8 cellular contexts compared by ENCODE assay signal in genomic region chr2:128178650-128179460, GRCh38.
DNase-seq lines count a peak whose midpoint lies in the region; ATAC-seq and TF ChIP-seq lines count a peak whose summit lies in the region.

No MANE protein-coding gene starts in this region.

- peaks cover 93% of the 10 kb centered on the region for H3K36me3 ChIP-seq in CD4-positive, CD25-positive, alpha-beta regulatory T cell (ENCODE audit: control insufficient read depth, insufficient read depth, low read length)
- H3K36me3 ChIP-seq in neural cell (ENCODE audit: insufficient read depth, low read length), result peaks cover 4% of the 10 kb centered on the region
- H3K36me3 ChIP-seq in uterus, result no peaks in the 10 kb centered on the region

- H3K9me2 ChIP-seq in neural cell (ENCODE audit: insufficient read depth, low read length), result no peaks in the 10 kb centered on the region

- no peaks in the 10 kb centered on the region for H3K4me1 Mint-ChIP-seq in CD4-positive, CD25-positive, alpha-beta regulatory T cell

- no peak for TF ChIP-seq POLR2A in uterus (IDR thresholded peaks at IDR 0.05)

- no peaks in the 10 kb centered on the region for H3K27me3 ChIP-seq in CD4-positive, CD25-positive, alpha-beta regulatory T cell (ENCODE audit: control insufficient read depth, insufficient read depth, low read length)
- H3K27me3 ChIP-seq in neural cell (ENCODE audit: insufficient read depth, low read depth, low read length), result no peaks in the 10 kb centered on the region
- H3K27me3 ChIP-seq in uterus, result no peaks in the 10 kb centered on the region

- H3K9me3 Mint-ChIP-seq in CD4-positive, CD25-positive, alpha-beta regulatory T cell, result no peaks in the 10 kb centered on the region

- H3K27ac ChIP-seq in CD4-positive, CD25-positive, alpha-beta regulatory T cell (ENCODE audit: insufficient read depth, low read length, poor library complexity, severe bottlenecking), result no peak overlapping the region
- no peak overlapping the region for H3K27ac ChIP-seq in neural cell (ENCODE audit: low read length)
- no peak overlapping the region for H3K27ac ChIP-seq in uterus

- H3F3A ChIP-seq in neural cell (ENCODE audit: insufficient read depth, low read length, poor library complexity, severe bottlenecking), result no peaks in the 10 kb centered on the region

- no peak overlapping the region for H3K4me2 ChIP-seq in neural cell (ENCODE audit: low read length)

- peak overlapping the region; percentile 12 to 33 (median 26) for H3K27ac Mint-ChIP-seq in CD4-positive, CD25-positive, alpha-beta regulatory T cell

- H2AFZ ChIP-seq in neural cell (ENCODE audit: low read depth, low read length), result no peak overlapping the region

- H3K4me3 Mint-ChIP-seq in CD4-positive, CD25-positive, alpha-beta regulatory T cell, result no peak overlapping the region

- H3K9me3 ChIP-seq in CD4-positive, CD25-positive, alpha-beta regulatory T cell (ENCODE audit: control insufficient read depth in 2 of 2, low read length in 2 of 2), result no peaks in the 10 kb centered on the region
- H3K9me3 ChIP-seq in neural cell (ENCODE audit: low read length), result no peaks in the 10 kb centered on the region
- no peaks in the 10 kb centered on the region for H3K9me3 ChIP-seq in uterus

- no peaks in the 10 kb centered on the region for H3K27me3 Mint-ChIP-seq in CD4-positive, CD25-positive, alpha-beta regulatory T cell

- peak; percentile 94 for TF ChIP-seq CTCF in fibroblast of mammary gland (conservative IDR thresholded peaks at IDR 0.05; ENCODE audit: control insufficient read depth, insufficient read depth, low read depth, low read length)
- TF ChIP-seq CTCF in neural cell (IDR thresholded peaks at IDR 0.05; ENCODE audit: poor library complexity, severe bottlenecking), result peak; percentile 75
- TF ChIP-seq CTCF in uterus (IDR thresholded peaks at IDR 0.05), result peak; percentile 31 to 48 (median 40)
- peak in 1 of 3 donors; percentile 6 for TF ChIP-seq CTCF in omental fat pad (IDR thresholded peaks at IDR 0.05)

- no peaks in the 10 kb centered on the region for H3K79me2 ChIP-seq in neural cell (replicated peaks; ENCODE audit: insufficient read depth, low read length)

- no peaks in the 10 kb centered on the region for H3K4me1 ChIP-seq in CD4-positive, CD25-positive, alpha-beta regulatory T cell (ENCODE audit: control insufficient read depth, insufficient read depth, low read length, poor library complexity, severe bottlenecking)
- H3K4me1 ChIP-seq in uterus, result no peaks in the 10 kb centered on the region

- peaks cover 77% of the 10 kb centered on the region for H3K36me3 Mint-ChIP-seq in CD4-positive, CD25-positive, alpha-beta regulatory T cell

- peak; percentile 45 to 72 for ATAC-seq in CD4-positive, CD25-positive, alpha-beta regulatory T cell (ENCODE audit: low read depth in 2 of 2)
- peak; percentile 62 for ATAC-seq in GM21367 (IDR thresholded peaks at IDR 0.05; ENCODE audit: unreplicated experiment)
- ATAC-seq in omental fat pad (ENCODE audit: low FRiP score), result no peak

- H3K4me3 ChIP-seq in CD4-positive, CD25-positive, alpha-beta regulatory T cell (ENCODE audit: low read depth, low read length), result no peak overlapping the region
- H3K4me3 ChIP-seq in fibroblast of mammary gland (ENCODE audit: control insufficient read depth, low read depth, low read length), result no peak overlapping the region
- no peak overlapping the region for H3K4me3 ChIP-seq in neural cell (ENCODE audit: low read length)
- H3K4me3 ChIP-seq in uterus, result no peak overlapping the region

- intact Hi-C loops in uterus (cut with DNase I; ENCODE audit: low total_unique reads), result no loop called here

- peak; percentile 81 for TF ChIP-seq RAD21 in neural cell (conservative IDR thresholded peaks at IDR 0.05)

- no peak overlapping the region for H3K9ac ChIP-seq in neural cell (ENCODE audit: low read length)

- peak in 2 of 3 donors; percentile 51 to 74 for DNase-seq in CD4-positive, CD25-positive, alpha-beta regulatory T cell
- DNase-seq in NCI-H2196 (lab: John Stamatoyannopoulos, UW; ENCODE audit: unreplicated experiment), result peak; percentile 30
- DNase-seq in activated T-cell treated with anti-CD3 and anti-CD28 coated beads for 1 hour (ENCODE audit: low read depth), result peak; percentile 12
- peak; percentile 80 for DNase-seq in fibroblast of mammary gland (ENCODE audit: low read depth)
- DNase-seq in uterus, result peak; percentile 27 to 31
- no peak for DNase-seq in omental fat pad (ENCODE audit: low spot score)

- H4K20me1 ChIP-seq in neural cell (ENCODE audit: insufficient read depth), result no peaks in the 10 kb centered on the region

- TF ChIP-seq EP300 in neural cell (conservative IDR thresholded peaks at IDR 0.05; ENCODE audit: poor library complexity, severe bottlenecking), result no peak

TF ChIP-seq in neural cell, 6 proteins besides CTCF, POLR2A, EP300 and RAD21:
- TF ChIP-seq REST (IDR thresholded peaks at IDR 0.05; ENCODE audit: borderline replicate concordance) (no peak), TAF1 (IDR thresholded peaks at IDR 0.05; ENCODE audit: low read depth) (no peak), SMC3 (conservative IDR thresholded peaks at IDR 0.05; ENCODE audit: poor library complexity) (peak; percentile 78)
